12 cellular contexts compared by ENCODE assay signal in genomic region chr3:31356941-31357340, GRCh38.
DNase-seq lines count a peak whose midpoint lies in the region; ATAC-seq and TF ChIP-seq lines count a peak whose summit lies in the region.
"Had no signal": no experiment of that assay in that cellular context is flagged by ENCODE, and none has a peak within 500 bp of the region (broad histone marks: within the 10 kb centered on the region; RNA-seq: fewer than 3 reads in every experiment).

No MANE protein-coding gene starts in this region.

- no peak overlapping the region for H3K18ac ChIP-seq in H9 (ENCODE audit: insufficient read length, low read depth, low read length)

- intact Hi-C loops in OCI-LY7 (cut with micrococcal nuclease; ENCODE audit: unreplicated experiment) = no loop called here

- no peaks in the 10 kb centered on the region for H3K27me3 ChIP-seq in BE2C
- H3K27me3 ChIP-seq in H9 (ENCODE audit: insufficient read depth, low read length) = no peaks in the 10 kb centered on the region

- no peak overlapping the region for H3K9ac ChIP-seq in H9 (ENCODE audit: extremely low read depth, insufficient read length, low read length)

- H3K79me2 ChIP-seq in H9 (ENCODE audit: insufficient read depth, low read length) (no peaks in the 10 kb centered on the region), OCI-LY7 (ENCODE audit: insufficient read depth, low read depth, low read length) (no peaks in the 10 kb centered on the region)

- no peaks in the 10 kb centered on the region for H3K9me3 ChIP-seq in BE2C
- no peaks in the 10 kb centered on the region for H3K9me3 ChIP-seq in H9 (ENCODE audit: control insufficient read depth, low read depth, low read length)
- H3K9me3 ChIP-seq in OCI-LY7 (ENCODE audit: low read length) = 0 out of 2 replicates have a peak, but pooled peaks cover 8% of the 10 kb centered on the region

- H2BK120ac ChIP-seq in H9 (ENCODE audit: low read depth, low read length, poor library complexity, severe bottlenecking) = no peak overlapping the region

- H3K56ac ChIP-seq in H9 (ENCODE audit: insufficient read length, low read depth, low read length) = no peak overlapping the region

- no peak overlapping the region for H3K23ac ChIP-seq in H9 (ENCODE audit: insufficient read length, low read depth, low read length)

- BruUV-seq in OCI-LY7 (replicated peaks; lab: Mats Ljungman, UMichigan) = no TSS peak

- no peak overlapping the region for H2BK12ac ChIP-seq in H9 (ENCODE audit: insufficient read length, low read depth, low read length)

- H3K27me3 Mint-ChIP-seq in H9 (ENCODE audit: low read depth) = no peaks in the 10 kb centered on the region

- ATAC-seq in GM21717 (IDR thresholded peaks at IDR 0.05; ENCODE audit: unreplicated experiment) = no peak

- H2BK15ac ChIP-seq in H9 (ENCODE audit: low read depth, low read length) = no peak overlapping the region

- H3K4me3 ChIP-seq in BE2C (ENCODE audit: low read depth, low read length) (no peak overlapping the region), OCI-LY7 (ENCODE audit: low read depth, low read length, poor library complexity, severe bottlenecking) (no peak overlapping the region)
- H3K4me3 ChIP-seq: smooth muscle cell had no signal

- no peak overlapping the region for H3K4me3 Mint-ChIP-seq in H9
- H3K4me3 Mint-ChIP-seq: natural killer cell had no signal

- H2AK5ac ChIP-seq in H9 (ENCODE audit: insufficient read length, low read length) = no peak overlapping the region

- H4K91ac ChIP-seq in H9 (ENCODE audit: insufficient read length, low read depth, low read length) = no peak overlapping the region

- H3K36me3 ChIP-seq in BE2C (no peaks in the 10 kb centered on the region), OCI-LY7 (ENCODE audit: insufficient read depth, low read length) (no peaks in the 10 kb centered on the region)

- TF ChIP-seq CTCF in BE2C (IDR thresholded peaks at IDR 0.05; ENCODE audit: low read depth, low read length) = no peak
- no peak for TF ChIP-seq CTCF in H9 (conservative IDR thresholded peaks at IDR 0.05)
- TF ChIP-seq CTCF in OCI-LY7 (conservative IDR thresholded peaks at IDR 0.05; ENCODE audit: low read length) = no peak

- POLR2A ChIA-PET in OCI-LY7 (lab: Charles Lee) = interaction anchor here (0.6 kb wide), 2 partner anchors 10 to 345 kb away, joined by 3 read pairs; no protein-coding TSS in a partner anchor

- H3K4me1 Mint-ChIP-seq in H9 = peaks cover 9 to 10% of the 10 kb centered on the region in 2 experiments
- H3K4me1 Mint-ChIP-seq: natural killer cell had no signal

- H3K23me2 ChIP-seq in H9 (ENCODE audit: insufficient read length, low read depth, low read length, poor library complexity, severe bottlenecking) = no peaks in the 10 kb centered on the region

- H4K8ac ChIP-seq in H9 (replicated peaks; ENCODE audit: insufficient read length, low read depth, low read length) = no peak overlapping the region

- H3K27ac Mint-ChIP-seq in H9 = peak overlapping the region in 1 of 3 experiments; percentile 94; a peak in 2 of 7 replicates
- H3K27ac Mint-ChIP-seq: natural killer cell had no signal

- H3K4ac ChIP-seq in H9 (ENCODE audit: low read depth, low read length) = no peak overlapping the region

- peaks cover 4 to 5% of the 10 kb centered on the region in 2 experiments; a peak in 3 of 5 replicates for H3K9me3 Mint-ChIP-seq in H9
- H3K9me3 Mint-ChIP-seq: natural killer cell had no signal

- no peaks in the 10 kb centered on the region for H3K4me1 ChIP-seq in BE2C
- no peaks in the 10 kb centered on the region for H3K4me1 ChIP-seq in H9 (ENCODE audit: insufficient read depth, low read length)
- no peaks in the 10 kb centered on the region for H3K4me1 ChIP-seq in OCI-LY7 (ENCODE audit: insufficient read depth, low read length, poor library complexity, severe bottlenecking)

- H2BK5ac ChIP-seq in H9 (ENCODE audit: insufficient read length, low read length) = no peak overlapping the region

- no peaks in the 10 kb centered on the region for H3K9me2 ChIP-seq in OCI-LY7 (ENCODE audit: insufficient read depth, low read length)

- H3K4me2 ChIP-seq in H9 (ENCODE audit: insufficient read depth, insufficient read length, low read length) = no peak overlapping the region
- H3K4me2 ChIP-seq in OCI-LY7 (ENCODE audit: low read length) = no peak overlapping the region
- H3K4me2 ChIP-seq: smooth muscle cell had no signal

- H4K5ac ChIP-seq in H9 (ENCODE audit: insufficient read length, low read depth, low read length) = no peak overlapping the region

- H4K20me1 ChIP-seq in H9 (ENCODE audit: control insufficient read depth, insufficient read depth, insufficient read length) (no peaks in the 10 kb centered on the region), OCI-LY7 (ENCODE audit: insufficient read depth, low read length) (no peaks in the 10 kb centered on the region)

- H2AFZ ChIP-seq in H9 (ENCODE audit: low read length) (no peak overlapping the region), OCI-LY7 (ENCODE audit: low read length) (no peak overlapping the region)

- H3K36me3 Mint-ChIP-seq in H9 (ENCODE audit: insufficient read depth in 1 of 3, low read depth in 3 of 3) = peaks cover 0 to 13% (median 6%) of the 10 kb centered on the region in 3 experiments; a peak in 5 of 7 replicates

- no peaks in the 10 kb centered on the region for H3K79me1 ChIP-seq in H9 (ENCODE audit: insufficient read depth, low read depth, low read length, poor library complexity, severe bottlenecking)

- DNase-seq in BE2C = peak; percentile 8
- peak; percentile 49 for DNase-seq in H9
- peak; percentile 75 for DNase-seq in amniotic epithelial cell (ENCODE audit: low read depth)
- peak; percentile 71 for DNase-seq in iris pigment epithelial cell (ENCODE audit: low read depth)
- DNase-seq in effector CD4-positive, alpha-beta T cell = no peak
- DNase-seq in OCI-LY7 (ENCODE audit: low spot score) = no peak
- no peak for DNase-seq in GM19238 (ENCODE audit: insufficient read length, low spot score)
- DNase-seq: amniotic stem cell, natural killer cell, NCI-H82 had no signal

- H3K14ac ChIP-seq in H9 (ENCODE audit: insufficient read depth, low read length) = no peak overlapping the region

- no CpG with 5 or more reads among the region's 9 CpGs for WGBS in H9 (ENCODE audit: extremely low coverage, insufficient read length, low lambda C conversion rate)

- no peak overlapping the region for H3K27ac ChIP-seq in H9 (ENCODE audit: insufficient read length, low read depth, low read length)
- H3K27ac ChIP-seq in OCI-LY7 (ENCODE audit: low read depth, low read length, poor library complexity, severe bottlenecking) = no peak overlapping the region

- H3T11ph ChIP-seq in H9 (ENCODE audit: low read length) = no peak overlapping the region

- CTCF ChIA-PET in OCI-LY7 (lab: Charles Lee; ENCODE audit: unreplicated experiment) = no interaction called here

- no peak overlapping the region for H2BK20ac ChIP-seq in H9 (ENCODE audit: low read depth, low read length, poor library complexity, severe bottlenecking)

Comparison
In these comparisons a context has a peak if more than half of its experiments do, and no peak if none do; other contexts are left out.
1. DNase-seq: peak in BE2C (single experiment), H9 (single experiment), amniotic epithelial cell (single experiment) and iris pigment epithelial cell (single experiment); none in effector CD4-positive, alpha-beta T cell (single experiment), OCI-LY7 (single experiment) and GM19238 (single experiment).